16 cellular contexts compared by ENCODE assay signal in genomic region chr5:1744393-1745189, GRCh38. TPM values are rescaled to one million over a fixed set of nuclear protein-coding genes. Genes with fewer than 3 reads are reported as not detected.
A peak's percentile ranks its signal among the peaks of the same experiment; 100 is the strongest.
DNase-seq lines count a peak whose midpoint lies in the region; ATAC-seq and TF ChIP-seq lines count a peak whose summit lies in the region.
"Had no signal": no experiment of that assay in that cellular context is flagged by ENCODE, and none has a peak within 500 bp of the region (broad histone marks: within the 10 kb centered on the region; RNA-seq: fewer than 3 reads in every experiment).

No MANE protein-coding gene starts in this region.

- H3K4me2 ChIP-seq in osteoblast (ENCODE audit: insufficient read depth, low read length): no peak overlapping the region
- H3K4me2 ChIP-seq: PC-9 had no signal

- no peak for TF ChIP-seq CTCF in left ventricle myocardium inferior (IDR thresholded peaks at IDR 0.05; ENCODE audit: borderline replicate concordance)
- TF ChIP-seq CTCF in osteoblast (IDR thresholded peaks at IDR 0.05; ENCODE audit: extremely low read depth, low read depth, low read length): no peak

- peak; percentile 66 for DNase-seq in cardiac septum (ENCODE audit: low spot score)
- DNase-seq in left ventricle myocardium inferior: no peak
- DNase-seq in islet precursor cell: peak; percentile 31
- peak; percentile 62 for DNase-seq in osteoblast (ENCODE audit: insufficient read length, low spot score, missing footprints)
- peak; percentile 29 for DNase-seq in ureter (ENCODE audit: low spot score)
- DNase-seq in stimulated activated naive CD4-positive, alpha-beta T cell (lab: John Stamatoyannopoulos, UW): no peak
- DNase-seq in NOMO-1 treated with dmso at 0.1 percent for 144 hours (lab: John Stamatoyannopoulos, UW; ENCODE audit: unreplicated experiment): no peak
- DNase-seq: DMS 273 treated with DMSO at 0.1 percent for 48 hours, GM23248, NCI-H1436, NCI-H2029, NCI-H446 treated with DMSO at 0.1 percent for 48 hours, NCI-H748 treated with DMSO at 0.1 percent for 48 hours, PC-9 had no signal

- peaks cover 29% of the 10 kb centered on the region for H3K9me3 ChIP-seq in left ventricle myocardium inferior (replicated peaks)
- H3K9me3 ChIP-seq in osteoblast (ENCODE audit: low read depth, low read length): no peaks in the 10 kb centered on the region

- intact Hi-C loops in cardiac septum (cut with DNase I): no loop called here
- intact Hi-C loops in left ventricle myocardium inferior (cut with micrococcal nuclease): no loop called here

- H3K27me3 ChIP-seq in left ventricle myocardium inferior (ENCODE audit: low read depth) (peaks cover 33% of the 10 kb centered on the region), osteoblast (ENCODE audit: insufficient read depth, low read length) (no peaks in the 10 kb centered on the region)

- no peak for ATAC-seq in HG02588 (IDR thresholded peaks at IDR 0.05; ENCODE audit: unreplicated experiment)

- no peak overlapping the region for H2AFZ ChIP-seq in osteoblast (ENCODE audit: low read length)
- H2AFZ ChIP-seq: GM23248, PC-9 had no signal

- H3K4me1 ChIP-seq in left ventricle myocardium inferior: no peaks in the 10 kb centered on the region
- H3K4me1 ChIP-seq in osteoblast (ENCODE audit: insufficient read depth, low read length): no peaks in the 10 kb centered on the region

- H3K4me3 ChIP-seq in left ventricle myocardium inferior (no peak overlapping the region), osteoblast (ENCODE audit: insufficient read depth, low read length) (no peak overlapping the region)
- H3K4me3 ChIP-seq: GM23248, PC-9 had no signal

- H3K36me3 ChIP-seq in left ventricle myocardium inferior (no peaks in the 10 kb centered on the region), osteoblast (ENCODE audit: insufficient read depth, low read length) (no peaks in the 10 kb centered on the region)

- no peaks in the 10 kb centered on the region for H3K79me2 ChIP-seq in osteoblast (ENCODE audit: insufficient read depth, low read length)

- H3K27ac ChIP-seq in left ventricle myocardium inferior (replicated peaks) (no peak overlapping the region), osteoblast (ENCODE audit: low read depth, low read length) (no peak overlapping the region)
- H3K27ac ChIP-seq: C4-2B, GM23248, PC-9 had no signal

- no peaks in the 10 kb centered on the region for H4K20me1 ChIP-seq in osteoblast (ENCODE audit: insufficient read depth, low read length)

RNA-seq across cellular contexts. Expression of gene MRPL36, which starts 55.0 kb away (rescaled TPM):
- total RNA-seq in cardiac septum: 43.2 TPM
- total RNA-seq in left ventricle myocardium inferior: 57.4 TPM
- 35.1 and 35.7 TPM in 2 replicates for total RNA-seq in osteoblast
- 33.2 TPM for total RNA-seq in ureter

RNA-seq across cellular contexts. Expression of gene NDUFS6, which starts 56.6 kb away (rescaled TPM):
- total RNA-seq in cardiac septum (78.6 TPM), left ventricle myocardium inferior (122 TPM), osteoblast (19.2 and 23.9 TPM in 2 replicates), ureter (22.9 TPM)

Comparison
In these comparisons a context has a peak if more than half of its experiments do, and no peak if none do; other contexts are left out.
1. DNase-seq: peak in cardiac septum (single experiment), islet precursor cell (single experiment), osteoblast (single experiment) and ureter (single experiment); none in left ventricle myocardium inferior (single experiment), stimulated activated naive CD4-positive, alpha-beta T cell (0 of 6) and NOMO-1 treated with dmso at 0.1 percent for 144 hours (single experiment).